In genomic region chr21:35010450-35010849, GRCh38 we compare ENCODE assay signal across 17 cellular contexts. TPM values are rescaled to one million over a fixed set of nuclear protein-coding genes. Genes with fewer than 3 reads are reported as not detected.
DNase-seq lines count a peak whose midpoint lies in the region; ATAC-seq and TF ChIP-seq lines count a peak whose summit lies in the region.
"Had no signal": no experiment of that assay in that cellular context is flagged by ENCODE, and none has a peak within 500 bp of the region (broad histone marks: within the 10 kb centered on the region; RNA-seq: fewer than 3 reads in every experiment).

No MANE protein-coding gene starts in this region.

- H3K27ac Mint-ChIP-seq in stimulated activated naive CD8-positive, alpha-beta T cell treated with anti-CD3 and anti-CD28 coated beads, Interleukin-15, Interleukin-2, amounts not matched to agents 100 ng/mL and 50 ng/mL, for 24 hours, result peak overlapping the region; percentile 37
- H3K27ac Mint-ChIP-seq in stimulated activated naive CD8-positive, alpha-beta T cell treated with anti-CD3 and anti-CD28 coated beads, Interleukin-15, amount 100 ng/mL, for 72 hours, result no peak overlapping the region
- H3K27ac Mint-ChIP-seq in activated T-helper 2 cell treated with anti-CD3 and anti-CD28 coated beads, Interferon-gamma antibody, Interleukin-2, Interleukin-4, amounts not matched to agents 10 μg/mL and 5 μg/mL and 100 μg/mL, durations not matched to agents 14 hours and 24 hours and 36 hours, result peak overlapping the region; percentile 0

- peak overlapping the region; percentile 6 for H3K4me3 Mint-ChIP-seq in stimulated activated naive CD8-positive, alpha-beta T cell treated with anti-CD3 and anti-CD28 coated beads, Interleukin-15, Interleukin-2, amounts not matched to agents 100 ng/mL and 50 ng/mL, for 24 hours
- H3K4me3 Mint-ChIP-seq in stimulated activated naive CD8-positive, alpha-beta T cell treated with anti-CD3 and anti-CD28 coated beads, Interleukin-15, amount 100 ng/mL, for 72 hours, result no peak overlapping the region
- H3K4me3 Mint-ChIP-seq in activated T-helper 2 cell treated with anti-CD3 and anti-CD28 coated beads, Interferon-gamma antibody, Interleukin-2, Interleukin-4, amounts not matched to agents 10 μg/mL and 5 μg/mL and 100 μg/mL, durations not matched to agents 14 hours and 24 hours and 36 hours (ENCODE audit: low read depth), result no peak overlapping the region

- no peaks in the 10 kb centered on the region for H3K27me3 Mint-ChIP-seq in stimulated activated naive CD8-positive, alpha-beta T cell treated with anti-CD3 and anti-CD28 coated beads, Interleukin-15, Interleukin-2, amounts not matched to agents 100 ng/mL and 50 ng/mL, for 24 hours
- no peaks in the 10 kb centered on the region for H3K27me3 Mint-ChIP-seq in stimulated activated naive CD8-positive, alpha-beta T cell treated with anti-CD3 and anti-CD28 coated beads, Interleukin-15, amount 100 ng/mL, for 72 hours
- H3K27me3 Mint-ChIP-seq in activated T-helper 2 cell treated with anti-CD3 and anti-CD28 coated beads, Interferon-gamma antibody, Interleukin-2, Interleukin-4, amounts not matched to agents 10 μg/mL and 5 μg/mL and 100 μg/mL, durations not matched to agents 14 hours and 24 hours and 36 hours (ENCODE audit: low read depth), result no peaks in the 10 kb centered on the region

- CTCF ChIA-PET in HEK293T (lab: Yijun Ruan, JAX), result no interaction called here

- no peaks in the 10 kb centered on the region for H3K9me3 Mint-ChIP-seq in stimulated activated naive CD8-positive, alpha-beta T cell treated with anti-CD3 and anti-CD28 coated beads, Interleukin-15, Interleukin-2, amounts not matched to agents 100 ng/mL and 50 ng/mL, for 24 hours
- no peaks in the 10 kb centered on the region for H3K9me3 Mint-ChIP-seq in stimulated activated naive CD8-positive, alpha-beta T cell treated with anti-CD3 and anti-CD28 coated beads, Interleukin-15, amount 100 ng/mL, for 72 hours
- no peaks in the 10 kb centered on the region for H3K9me3 Mint-ChIP-seq in activated T-helper 2 cell treated with anti-CD3 and anti-CD28 coated beads, Interferon-gamma antibody, Interleukin-2, Interleukin-4, amounts not matched to agents 10 μg/mL and 5 μg/mL and 100 μg/mL, durations not matched to agents 14 hours and 24 hours and 36 hours

- peak overlapping the region; percentile 41; the same call in 1 of the 2 replicates for H3K4me3 ChIP-seq in Jurkat, Clone E6-1 (ENCODE audit: low read length)
- H3K4me3 ChIP-seq: SJCRH30 had no signal

- no peak for DNase-seq in stimulated activated naive CD8-positive, alpha-beta T cell treated with anti-CD3 and anti-CD28 coated beads, Interleukin-15, amount 100 ng/mL, for 72 hours
- DNase-seq in Jurkat, Clone E6-1 (ENCODE audit: low read depth, low spot score), result no peak
- no peak for DNase-seq in activated T-helper 2 cell treated with anti-CD3 and anti-CD28 coated beads, Interferon-gamma antibody, Interleukin-2, Interleukin-4, amounts not matched to agents 10 μg/mL and 5 μg/mL and 100 μg/mL, durations not matched to agents 14 hours and 24 hours and 36 hours (ENCODE audit: low spot score)
- DNase-seq in HEK293T (ENCODE audit: extremely low spot score), result no peak
- DNase-seq in NCI-H446 treated with DMSO at 0.1 percent for 48 hours (lab: John Stamatoyannopoulos, UW), result no peak
- no peak for DNase-seq in NCI-H1092 treated with DMSO at 0.1 percent for 48 hours (lab: John Stamatoyannopoulos, UW)
- DNase-seq: BE2C, Caco-2, DMS79 treated with DMSO at 0.1 percent for 48 hours, GF-D8, GOT3, MM.1S, NCI-H1105 treated with DMSO at 0.1 percent for 48 hours, NCI-H2029, NCI-H510A treated with DMSO at 0.1 percent for 48 hours, SJCRH30 had no signal

- no peak for ATAC-seq in stimulated activated naive CD8-positive, alpha-beta T cell treated with anti-CD3 and anti-CD28 coated beads, Interleukin-15, amount 100 ng/mL, for 72 hours

- POLR2A ChIA-PET in HEK293T (lab: Yijun Ruan, JAX), result no interaction called here

- peaks cover 22% of the 10 kb centered on the region for H3K36me3 Mint-ChIP-seq in stimulated activated naive CD8-positive, alpha-beta T cell treated with anti-CD3 and anti-CD28 coated beads, Interleukin-15, Interleukin-2, amounts not matched to agents 100 ng/mL and 50 ng/mL, for 24 hours (ENCODE audit: low read depth)
- peaks cover 76% of the 10 kb centered on the region for H3K36me3 Mint-ChIP-seq in activated T-helper 2 cell treated with anti-CD3 and anti-CD28 coated beads, Interferon-gamma antibody, Interleukin-2, Interleukin-4, amounts not matched to agents 10 μg/mL and 5 μg/mL and 100 μg/mL, durations not matched to agents 14 hours and 24 hours and 36 hours (ENCODE audit: low read depth)

- H3K4me1 Mint-ChIP-seq in stimulated activated naive CD8-positive, alpha-beta T cell treated with anti-CD3 and anti-CD28 coated beads, Interleukin-15, Interleukin-2, amounts not matched to agents 100 ng/mL and 50 ng/mL, for 24 hours (ENCODE audit: low read depth), result peaks cover 86% of the 10 kb centered on the region
- peaks cover 87% of the 10 kb centered on the region for H3K4me1 Mint-ChIP-seq in stimulated activated naive CD8-positive, alpha-beta T cell treated with anti-CD3 and anti-CD28 coated beads, Interleukin-15, amount 100 ng/mL, for 72 hours
- H3K4me1 Mint-ChIP-seq in activated T-helper 2 cell treated with anti-CD3 and anti-CD28 coated beads, Interferon-gamma antibody, Interleukin-2, Interleukin-4, amounts not matched to agents 10 μg/mL and 5 μg/mL and 100 μg/mL, durations not matched to agents 14 hours and 24 hours and 36 hours (ENCODE audit: low read depth), result peaks cover 80% of the 10 kb centered on the region

- intact Hi-C loops in activated T-helper 2 cell treated with anti-CD3 and anti-CD28 coated beads, Interferon-gamma antibody, Interleukin-2, Interleukin-4, amounts not matched to agents 10 μg/mL and 5 μg/mL and 100 μg/mL, durations not matched to agents 14 hours and 24 hours and 36 hours (cut with micrococcal nuclease), result no loop called here

TF ChIP-seq in HEK293T, 16 proteins besides CTCF, POLR2A, EP300 and RAD21:
- no peak for TF ChIP-seq ELF4 (IDR thresholded peaks at IDR 0.05)
- no peak for TF ChIP-seq PKNOX1 (IDR thresholded peaks at IDR 0.05)
- TF ChIP-seq HDGF (IDR thresholded peaks at IDR 0.05; ENCODE audit: borderline replicate concordance), result no peak

RNA-seq across cellular contexts. Expression of gene RUNX1, which starts 38.7 kb away (rescaled TPM):
- 63.9 TPM for polyA plus RNA-seq in Jurkat, Clone E6-1 (2012; ENCODE audit: insufficient read depth, insufficient read length)
- 120 and 121 TPM in 2 replicates for total RNA-seq in activated T-helper 2 cell treated with anti-CD3 and anti-CD28 coated beads, Interferon-gamma antibody, Interleukin-2, Interleukin-4, amounts not matched to agents 10 μg/mL and 5 μg/mL and 100 μg/mL, durations not matched to agents 14 hours and 24 hours and 36 hours

Comparison
In these comparisons a context has a peak if more than half of its experiments do, and no peak if none do; other contexts are left out.
1. H3K27ac Mint-ChIP-seq: peak in stimulated activated naive CD8-positive, alpha-beta T cell treated with anti-CD3 and anti-CD28 coated beads, Interleukin-15, Interleukin-2, amounts not matched to agents 100 ng/mL and 50 ng/mL, for 24 hours (single experiment) and activated T-helper 2 cell treated with anti-CD3 and anti-CD28 coated beads, Interferon-gamma antibody, Interleukin-2, Interleukin-4, amounts not matched to agents 10 μg/mL and 5 μg/mL and 100 μg/mL, durations not matched to agents 14 hours and 24 hours and 36 hours (single experiment); none in stimulated activated naive CD8-positive, alpha-beta T cell treated with anti-CD3 and anti-CD28 coated beads, Interleukin-15, amount 100 ng/mL, for 72 hours (0 of 2).